ENCODE assay signal across 8 cellular contexts in the genomic region with DNA sequence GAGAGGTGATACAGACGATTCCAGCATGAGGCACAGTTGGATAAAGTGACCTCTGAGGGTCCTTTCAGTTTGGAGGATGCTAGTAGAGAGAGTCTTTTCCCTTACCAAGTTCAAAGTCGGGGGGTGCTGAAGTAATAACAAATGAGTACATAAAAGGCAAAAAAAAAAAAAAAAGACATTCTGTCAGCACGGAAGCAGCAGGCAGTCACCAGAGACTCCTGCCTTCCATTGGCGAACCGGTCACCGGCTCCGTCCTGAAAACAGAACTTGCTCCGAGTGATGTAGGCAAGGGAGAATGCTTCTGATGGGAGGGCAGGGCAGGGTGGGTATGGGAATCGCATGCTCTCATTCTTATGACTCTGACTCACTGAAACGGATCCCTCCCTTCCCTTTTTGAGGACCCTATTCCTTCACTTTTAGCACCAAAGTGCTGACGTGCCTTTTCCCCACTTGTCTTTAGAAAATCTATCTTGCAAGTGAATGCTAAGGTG.
DNase-seq lines count a peak whose midpoint lies in the region; ATAC-seq and TF ChIP-seq lines count a peak whose summit lies in the region.

No MANE protein-coding gene starts in this region.

- ATAC-seq in CD4-positive, alpha-beta T cell (ENCODE audit: poor library complexity), result peak; percentile 27
- no peak for ATAC-seq in effector memory CD8-positive, alpha-beta T cell (replicated peaks)
- no peak for ATAC-seq in natural killer cell treated with Interleukin-12 subunit alpha and Interleukin-12 subunit beta and Interleukin-15 and Interleukin-18, amount 100 ng/mL, for 72 hours
- ATAC-seq in GM18511 (IDR thresholded peaks at IDR 0.05; ENCODE audit: unreplicated experiment) (no peak), HG03521 (IDR thresholded peaks at IDR 0.05; ENCODE audit: unreplicated experiment) (no peak)

- intact Hi-C loops in CD4-positive, alpha-beta T cell (cut with DNase I, micrococcal nuclease), result no loop called here

- H3K4me1 Mint-ChIP-seq in CD4-positive, alpha-beta T cell (ENCODE audit: low read depth), result peaks cover 66% of the 10 kb centered on the region
- H3K4me1 Mint-ChIP-seq in effector memory CD8-positive, alpha-beta T cell (ENCODE audit: low read depth in 2 of 2), result peaks cover 29 to 73% of the 10 kb centered on the region in 2 donors
- peaks cover 47 to 73% of the 10 kb centered on the region in 2 donors for H3K4me1 Mint-ChIP-seq in natural killer cell treated with Interleukin-12 subunit alpha and Interleukin-12 subunit beta and Interleukin-15 and Interleukin-18, amount 100 ng/mL, for 72 hours (ENCODE audit: low read depth in 2 of 2)

- H3K9me2 ChIP-seq in Loucy (replicated peaks; ENCODE audit: low read depth, low read length), result no peaks in the 10 kb centered on the region

- H3K9me3 ChIP-seq in CD4-positive, alpha-beta T cell (ENCODE audit: control insufficient read depth, low read length), result no peaks in the 10 kb centered on the region
- H3K9me3 ChIP-seq in Loucy (ENCODE audit: insufficient read depth, low read depth, low read length), result no peaks in the 10 kb centered on the region

- H3K27ac Mint-ChIP-seq in CD4-positive, alpha-beta T cell, result peak overlapping the region; percentile 64
- peak overlapping the region; percentile 59 to 83 for H3K27ac Mint-ChIP-seq in effector memory CD8-positive, alpha-beta T cell
- peak overlapping the region in 1 of 2 donors; percentile 30 for H3K27ac Mint-ChIP-seq in natural killer cell treated with Interleukin-12 subunit alpha and Interleukin-12 subunit beta and Interleukin-15 and Interleukin-18, amount 100 ng/mL, for 72 hours

- no peaks in the 10 kb centered on the region for H3K36me3 ChIP-seq in Loucy (ENCODE audit: insufficient read depth, low read length)

- H3K9ac ChIP-seq in Loucy (ENCODE audit: low read depth, low read length, poor library complexity, severe bottlenecking), result peak overlapping the region; percentile 64

- no peaks in the 10 kb centered on the region for H3K79me2 ChIP-seq in Loucy (ENCODE audit: insufficient read depth, low read length)

- peaks cover 30% of the 10 kb centered on the region for H3F3A ChIP-seq in Loucy (ENCODE audit: low read depth)

- no peaks in the 10 kb centered on the region for H3K9me3 Mint-ChIP-seq in CD4-positive, alpha-beta T cell
- no peaks in the 10 kb centered on the region for H3K9me3 Mint-ChIP-seq in effector memory CD8-positive, alpha-beta T cell
- no peaks in the 10 kb centered on the region for H3K9me3 Mint-ChIP-seq in natural killer cell treated with Interleukin-12 subunit alpha and Interleukin-12 subunit beta and Interleukin-15 and Interleukin-18, amount 100 ng/mL, for 72 hours

- H3K4me3 ChIP-seq in Loucy (ENCODE audit: low read length, poor library complexity, severe bottlenecking), result peak overlapping the region; percentile 12

- H4K20me1 ChIP-seq in Loucy (ENCODE audit: insufficient read depth, low read length, poor library complexity, severe bottlenecking), result no peaks in the 10 kb centered on the region

- DNase-seq in CD4-positive, alpha-beta T cell, result no peak
- no peak for DNase-seq in effector memory CD8-positive, alpha-beta T cell
- DNase-seq in natural killer cell treated with Interleukin-12 subunit alpha and Interleukin-12 subunit beta and Interleukin-15 and Interleukin-18, amount 100 ng/mL, for 72 hours (ENCODE audit: low spot score), result no peak
- DNase-seq in activated effector memory CD4-positive, alpha-beta T cell treated with anti-CD3 and anti-CD28 coated beads, Interleukin-2, amount 50 U/mL, for 16 hours, result no peak
- no peak for DNase-seq in NCI-H345 (lab: John Stamatoyannopoulos, UW)

- no peaks in the 10 kb centered on the region for H3K36me3 Mint-ChIP-seq in CD4-positive, alpha-beta T cell (ENCODE audit: low read depth)
- peaks cover 3% of the 10 kb centered on the region for H3K36me3 Mint-ChIP-seq in effector memory CD8-positive, alpha-beta T cell (ENCODE audit: insufficient read depth)
- no peaks in the 10 kb centered on the region for H3K36me3 Mint-ChIP-seq in natural killer cell treated with Interleukin-12 subunit alpha and Interleukin-12 subunit beta and Interleukin-15 and Interleukin-18, amount 100 ng/mL, for 72 hours

- H3K4me3 Mint-ChIP-seq in CD4-positive, alpha-beta T cell, result peak overlapping the region; percentile 68
- peak overlapping the region; percentile 57 to 77 for H3K4me3 Mint-ChIP-seq in effector memory CD8-positive, alpha-beta T cell
- peak overlapping the region; percentile 60 for H3K4me3 Mint-ChIP-seq in natural killer cell treated with Interleukin-12 subunit alpha and Interleukin-12 subunit beta and Interleukin-15 and Interleukin-18, amount 100 ng/mL, for 72 hours

- POLR2A ChIA-PET in CD4-positive, alpha-beta T cell (lab: Charles Lee), result no interaction called here

- peak overlapping the region; percentile 82 for H3K4me2 ChIP-seq in Loucy (ENCODE audit: low read depth, low read length, poor library complexity, severe bottlenecking)

- H3K27me3 ChIP-seq in CD4-positive, alpha-beta T cell (ENCODE audit: control insufficient read depth, insufficient read depth, low read length), result no peaks in the 10 kb centered on the region
- H3K27me3 ChIP-seq in Loucy (ENCODE audit: insufficient read depth, low read length, poor library complexity, severe bottlenecking), result no peaks in the 10 kb centered on the region

- peaks cover 98% of the 10 kb centered on the region for H3K4me1 ChIP-seq in Loucy (ENCODE audit: insufficient read depth, low read length, poor library complexity, severe bottlenecking)

- CTCF ChIA-PET in CD4-positive, alpha-beta T cell (lab: Charles Lee), result no interaction called here

- H3K27me3 Mint-ChIP-seq in CD4-positive, alpha-beta T cell, result peaks cover 9% of the 10 kb centered on the region
- no peaks in the 10 kb centered on the region for H3K27me3 Mint-ChIP-seq in effector memory CD8-positive, alpha-beta T cell
- peaks cover 0 to 5% of the 10 kb centered on the region in 2 donors for H3K27me3 Mint-ChIP-seq in natural killer cell treated with Interleukin-12 subunit alpha and Interleukin-12 subunit beta and Interleukin-15 and Interleukin-18, amount 100 ng/mL, for 72 hours

- TF ChIP-seq CTCF in CD4-positive, alpha-beta T cell (IDR thresholded peaks at IDR 0.05), result no peak
- TF ChIP-seq CTCF in Loucy (conservative IDR thresholded peaks at IDR 0.05; ENCODE audit: low read length), result no peak

- peak overlapping the region; percentile 32; the same call in 1 of the 2 replicates for H2AFZ ChIP-seq in Loucy (ENCODE audit: low read length)

- no peak overlapping the region for H3K27ac ChIP-seq in CD4-positive, alpha-beta T cell (ENCODE audit: low read depth, low read length)
